In genomic region chr21:43370091-43370658, GRCh38 we compare ENCODE assay signal across 17 cellular contexts. TPM values are rescaled to one million over a fixed set of nuclear protein-coding genes. Genes with fewer than 3 reads are reported as not detected.
DNase-seq lines count a peak whose midpoint lies in the region; TF ChIP-seq lines count a peak whose summit lies in the region.
"Had no signal": no experiment of that assay in that cellular context is flagged by ENCODE, and none has a peak within 500 bp of the region (broad histone marks: within the 10 kb centered on the region; RNA-seq: fewer than 3 reads in every experiment).

No MANE protein-coding gene starts in this region.

- no peaks in the 10 kb centered on the region for H3K9me2 ChIP-seq in OCI-LY7 (ENCODE audit: insufficient read depth, low read length)

- CTCF ChIA-PET in Calu3 (lab: Charles Lee) (no interaction called here), OCI-LY7 (lab: Charles Lee; ENCODE audit: unreplicated experiment) (no interaction called here)

- BruUV-seq in Calu3 (replicated peaks; lab: Mats Ljungman, UMichigan) (no TSS peak), OCI-LY7 (replicated peaks; lab: Mats Ljungman, UMichigan) (no TSS peak)

- H3K4me1 Mint-ChIP-seq in HFFc6 (ENCODE audit: low read depth), result peaks cover 22% of the 10 kb centered on the region
- peaks cover 1% of the 10 kb centered on the region for H3K4me1 Mint-ChIP-seq in Calu3 (ENCODE audit: low read depth, unreplicated experiment)
- H3K4me1 Mint-ChIP-seq: central memory CD8-positive, alpha-beta T cell had no signal

- peak overlapping the region; percentile 55 for H3K4me3 Mint-ChIP-seq in HFFc6
- no peak overlapping the region for H3K4me3 Mint-ChIP-seq in Calu3 (ENCODE audit: low read depth, unreplicated experiment)
- H3K4me3 Mint-ChIP-seq: CD14-positive monocyte; central memory CD8-positive, alpha-beta T cell had no signal

- H3K36me3 Mint-ChIP-seq in HFFc6 (ENCODE audit: low read depth) (no peaks in the 10 kb centered on the region), Calu3 (ENCODE audit: insufficient read depth, unreplicated experiment) (no peaks in the 10 kb centered on the region)
- H3K36me3 Mint-ChIP-seq: CD14-positive monocyte had no signal

- H3K4me3 ChIP-seq in adrenal gland (no peak overlapping the region), thyroid gland (replicated peaks in 1 of 3) (no peak overlapping the region), OCI-LY7 (ENCODE audit: low read depth, low read length, poor library complexity, severe bottlenecking) (no peak overlapping the region)
- H3K4me3 ChIP-seq: psoas muscle had no signal

- H3K4me1 ChIP-seq in adrenal gland (replicated peaks in 1 of 2) (peaks cover 8 to 18% of the 10 kb centered on the region in 2 donors), thyroid gland (peaks cover 0 to 21% of the 10 kb centered on the region in 2 donors), OCI-LY7 (ENCODE audit: insufficient read depth, low read length, poor library complexity, severe bottlenecking) (no peaks in the 10 kb centered on the region)
- H3K4me1 ChIP-seq: psoas muscle had no signal

- H3K9me3 ChIP-seq in adrenal gland (replicated peaks in 1 of 3) (no peaks in the 10 kb centered on the region), thyroid gland (no peaks in the 10 kb centered on the region), OCI-LY7 (ENCODE audit: low read length) (no peaks in the 10 kb centered on the region)
- H3K9me3 ChIP-seq: psoas muscle had no signal

- no peak for TF ChIP-seq POLR2A in adrenal gland (IDR thresholded peaks at IDR 0.05)
- no peak for TF ChIP-seq POLR2A in thyroid gland (IDR thresholded peaks at IDR 0.05)

- H3K27ac Mint-ChIP-seq in HFFc6 (no peak overlapping the region; the same call in 1 of the 2 replicates), Calu3 (ENCODE audit: unreplicated experiment) (no peak overlapping the region)

- peaks cover 3% of the 10 kb centered on the region; the same call in 1 of the 2 replicates for H3K27me3 Mint-ChIP-seq in HFFc6 (ENCODE audit: insufficient read depth)
- no peaks in the 10 kb centered on the region for H3K27me3 Mint-ChIP-seq in Calu3 (ENCODE audit: unreplicated experiment)

- no peak overlapping the region for H3K4me2 ChIP-seq in OCI-LY7 (ENCODE audit: low read length)

- H3K27me3 ChIP-seq in adrenal gland (no peaks in the 10 kb centered on the region), thyroid gland (no peaks in the 10 kb centered on the region)

- 53 to 78% (median 65%) methylated on average over 14 to 20 of the region's 20 CpGs for WGBS in adrenal gland, 4 donors
- 82 to 84% methylated on average over 20 of the region's 20 CpGs for WGBS in thyroid gland, 2 donors

- no peak for TF ChIP-seq CTCF in HFFc6 (IDR thresholded peaks at IDR 0.05)
- no peak for TF ChIP-seq CTCF in adrenal gland (IDR thresholded peaks at IDR 0.05)
- no peak for TF ChIP-seq CTCF in GM20000 (IDR thresholded peaks at IDR 0.05; ENCODE audit: extremely low read depth, missing control alignments)
- no peak for TF ChIP-seq CTCF in Calu3 (IDR thresholded peaks at IDR 0.05; ENCODE audit: unreplicated experiment)
- no peak for TF ChIP-seq CTCF in thyroid gland (IDR thresholded peaks at IDR 0.05)
- TF ChIP-seq CTCF in OCI-LY7 (conservative IDR thresholded peaks at IDR 0.05; ENCODE audit: low read length), result no peak

- peak overlapping the region in 1 of 5 donors; percentile 76 for H3K27ac ChIP-seq in adrenal gland
- no peak overlapping the region for H3K27ac ChIP-seq in thyroid gland
- H3K27ac ChIP-seq in OCI-LY7 (ENCODE audit: low read depth, low read length, poor library complexity, severe bottlenecking), result no peak overlapping the region
- H3K27ac ChIP-seq: psoas muscle had no signal

- no peak overlapping the region for H2AFZ ChIP-seq in OCI-LY7 (ENCODE audit: low read length)

- H3K9me3 Mint-ChIP-seq in HFFc6 (no peaks in the 10 kb centered on the region), Calu3 (ENCODE audit: low read depth, unreplicated experiment) (no peaks in the 10 kb centered on the region)
- H3K9me3 Mint-ChIP-seq: CD14-positive monocyte; central memory CD8-positive, alpha-beta T cell had no signal

- intact Hi-C loops in adrenal gland (cut with DNase I) (no loop called here), Calu3 (cut with micrococcal nuclease; ENCODE audit: unreplicated experiment) (no loop called here), thyroid gland (cut with DNase I) (no loop called here), OCI-LY7 (cut with micrococcal nuclease; ENCODE audit: unreplicated experiment) (no loop called here)

- POLR2A ChIA-PET in OCI-LY7 (lab: Charles Lee), result no interaction called here

- no peaks in the 10 kb centered on the region for H3K79me2 ChIP-seq in OCI-LY7 (ENCODE audit: insufficient read depth, low read depth, low read length)

- DNase-seq in AG20443 (ENCODE audit: low spot score) (peak; percentile 53), HFFc6 (peak; percentile 34), adrenal gland (peak in 5 of 7 donors; percentile 32 to 75 (median 48)), left kidney (ENCODE audit: low read depth, low spot score) (peak; percentile 37), GM20000 (ENCODE audit: low spot score) (no peak), Calu3 (no peak), thyroid gland (no peak), OCI-LY7 (ENCODE audit: low spot score) (no peak)
- DNase-seq: activated CD4-positive, alpha-beta T cell treated with anti-CD3 and anti-CD28 coated beads, Interleukin-2, amount 50 U/mL, for 48 hours; activated gamma-delta T cell; KG1; midbrain; NCI-H1930; OCI-M1; psoas muscle had no signal

- no peaks in the 10 kb centered on the region for H4K20me1 ChIP-seq in OCI-LY7 (ENCODE audit: insufficient read depth, low read length)

- H3K36me3 ChIP-seq in adrenal gland (replicated peaks in 1 of 2) (no peaks in the 10 kb centered on the region), thyroid gland (no peaks in the 10 kb centered on the region), OCI-LY7 (ENCODE audit: insufficient read depth, low read length) (no peaks in the 10 kb centered on the region)

RNA-seq across cellular contexts. Expression of gene SIK1, which starts 56.8 kb away (rescaled TPM):
- total RNA-seq in HFFc6 (2021; fragmentation: NEBNext Ultra II Directional; extraction: Animal tissue kit (Norgen Biotek cat#: 25700)), result 1 to 10 TPM; 3.9 to 5.5 (median 4.7) TPM
- total RNA-seq in adrenal gland (100 to 1,000 TPM in 1 of 8 donors, 10 to 100 TPM in 2, 1 to 10 TPM in 3, under 1 TPM in 2; 0.55 to 171 (median 4.0) TPM), Calu3 (2022) (19.7 and 20.2 TPM in 2 replicates), thyroid gland (1 to 10 TPM in 3 of 4 donors, under 1 TPM in 1; 0.54 to 5.3 (median 1.5) TPM), OCI-LY7 (2022) (4.6 and 5.5 TPM in 2 replicates)
- polyA plus RNA-seq in adrenal gland, result 10 to 100 TPM in 1 of 3 donors, 1 to 10 TPM in 1, under 1 TPM in 1; 0.84 to 13.2 (median 5.6) TPM
- total RNA-seq in OCI-LY7 (2014; rRNA removed; shearing (Covaris generic)), result 0.41 and 1.2 TPM in 2 replicates

Comparison
In these comparisons a context has a peak if more than half of its experiments do, and no peak if none do; other contexts are left out.
1. DNase-seq: peak in AG20443 (single experiment), HFFc6 (single experiment), adrenal gland (5 of 7) and left kidney (single experiment); none in GM20000 (single experiment), Calu3 (single experiment), thyroid gland (0 of 2) and OCI-LY7 (single experiment).